19 cellular contexts compared by ENCODE assay signal in genomic region chr9:112312139-112312538, GRCh38. TPM values are rescaled to one million over a fixed set of nuclear protein-coding genes. Genes with fewer than 3 reads are reported as not detected.
DNase-seq lines count a peak whose midpoint lies in the region; ATAC-seq and TF ChIP-seq lines count a peak whose summit lies in the region.
"Had no signal": no experiment of that assay in that cellular context is flagged by ENCODE, and none has a peak within 500 bp of the region (broad histone marks: within the 10 kb centered on the region; RNA-seq: fewer than 3 reads in every experiment).

No MANE protein-coding gene starts in this region.

- TF ChIP-seq EP300 in stomach (IDR thresholded peaks at IDR 0.05) = no peak

- H3K4me3 ChIP-seq in WERI-Rb-1 (ENCODE audit: low read depth, low read length) = no peak overlapping the region
- no peak overlapping the region for H3K4me3 ChIP-seq in spleen
- no peak overlapping the region for H3K4me3 ChIP-seq in stomach
- H3K4me3 ChIP-seq: A549, BLaER1, HAP-1 had no signal

- TF ChIP-seq POLR2A in spleen (IDR thresholded peaks at IDR 0.05) (no peak), stomach (IDR thresholded peaks at IDR 0.05) (no peak)

- H3K27me3 ChIP-seq in WERI-Rb-1 (ENCODE audit: insufficient read depth, low read depth, severe bottlenecking) (no peaks in the 10 kb centered on the region), spleen (replicated peaks in 1 of 7) (no peaks in the 10 kb centered on the region), stomach (no peaks in the 10 kb centered on the region)
- H3K27me3 ChIP-seq: BLaER1 had no signal

- WGBS in spleen, 5 donors = 76 to 85% (median 83%) methylated on average over 7 of the region's 7 CpGs
- 88 to 91% (median 89%) methylated on average over 7 of the region's 7 CpGs for WGBS in stomach, 5 donors

- H3K9me3 Mint-ChIP-seq in activated naive CD4-positive, alpha-beta T cell treated with anti-CD3 and anti-CD28 coated beads, Interleukin-2, amount 50 U/mL, for 24 hours = no peaks in the 10 kb centered on the region
- H3K9me3 Mint-ChIP-seq in immature natural killer cell = no peaks in the 10 kb centered on the region
- H3K9me3 Mint-ChIP-seq in stimulated activated effector memory CD8-positive, alpha-beta T cell treated with anti-CD3 and anti-CD28 coated beads, Interleukin-12 subunit alpha, Interleukin-12 subunit beta, amount 100 ng/mL, for 72 hours = no peaks in the 10 kb centered on the region
- H3K9me3 Mint-ChIP-seq: CD4-positive, CD25-positive, alpha-beta regulatory T cell; CD8-positive, alpha-beta T cell had no signal

- intact Hi-C loops in spleen (cut with DNase I; ENCODE audit: low total_unique reads) (no loop called here), stomach (cut with DNase I; ENCODE audit: low total_unique reads) (no loop called here)

- ATAC-seq in stimulated activated effector memory CD8-positive, alpha-beta T cell treated with anti-CD3 and anti-CD28 coated beads, Interleukin-12 subunit alpha, Interleukin-12 subunit beta, amount 100 ng/mL, for 72 hours = no peak
- ATAC-seq: CD8-positive, alpha-beta T cell had no signal

- H3K36me3 ChIP-seq in WERI-Rb-1 (no peaks in the 10 kb centered on the region), spleen (peaks cover 0 to 4% (median 0%) of the 10 kb centered on the region in 6 donors), stomach (no peaks in the 10 kb centered on the region)
- H3K36me3 ChIP-seq: HAP-1 had no signal

- H3K4me3 Mint-ChIP-seq in activated naive CD4-positive, alpha-beta T cell treated with anti-CD3 and anti-CD28 coated beads, Interleukin-2, amount 50 U/mL, for 24 hours = no peak overlapping the region
- H3K4me3 Mint-ChIP-seq in immature natural killer cell = no peak overlapping the region
- no peak overlapping the region for H3K4me3 Mint-ChIP-seq in stimulated activated effector memory CD8-positive, alpha-beta T cell treated with anti-CD3 and anti-CD28 coated beads, Interleukin-12 subunit alpha, Interleukin-12 subunit beta, amount 100 ng/mL, for 72 hours
- H3K4me3 Mint-ChIP-seq: CD4-positive, CD25-positive, alpha-beta regulatory T cell; CD8-positive, alpha-beta T cell had no signal

- peaks cover 6% of the 10 kb centered on the region for H3K36me3 Mint-ChIP-seq in activated naive CD4-positive, alpha-beta T cell treated with anti-CD3 and anti-CD28 coated beads, Interleukin-2, amount 50 U/mL, for 24 hours
- no peaks in the 10 kb centered on the region for H3K36me3 Mint-ChIP-seq in immature natural killer cell
- peaks cover 25% of the 10 kb centered on the region for H3K36me3 Mint-ChIP-seq in stimulated activated effector memory CD8-positive, alpha-beta T cell treated with anti-CD3 and anti-CD28 coated beads, Interleukin-12 subunit alpha, Interleukin-12 subunit beta, amount 100 ng/mL, for 72 hours

- H3K4me1 Mint-ChIP-seq in activated naive CD4-positive, alpha-beta T cell treated with anti-CD3 and anti-CD28 coated beads, Interleukin-2, amount 50 U/mL, for 24 hours = peaks cover 72% of the 10 kb centered on the region
- H3K4me1 Mint-ChIP-seq in immature natural killer cell = peaks cover 65 to 98% of the 10 kb centered on the region in 2 donors
- peaks cover 50% of the 10 kb centered on the region for H3K4me1 Mint-ChIP-seq in stimulated activated effector memory CD8-positive, alpha-beta T cell treated with anti-CD3 and anti-CD28 coated beads, Interleukin-12 subunit alpha, Interleukin-12 subunit beta, amount 100 ng/mL, for 72 hours

- H3K27me3 Mint-ChIP-seq in activated naive CD4-positive, alpha-beta T cell treated with anti-CD3 and anti-CD28 coated beads, Interleukin-2, amount 50 U/mL, for 24 hours = no peaks in the 10 kb centered on the region
- no peaks in the 10 kb centered on the region for H3K27me3 Mint-ChIP-seq in immature natural killer cell (ENCODE audit: low read depth in 3 of 3)
- H3K27me3 Mint-ChIP-seq: CD4-positive, CD25-positive, alpha-beta regulatory T cell had no signal

- H3K4me1 ChIP-seq in spleen (peaks cover 0 to 72% (median 53%) of the 10 kb centered on the region in 6 donors), stomach (peaks cover 26 to 84% (median 51%) of the 10 kb centered on the region in 4 donors)
- H3K4me1 ChIP-seq: BLaER1 had no signal

- no peaks in the 10 kb centered on the region for H3K9me3 ChIP-seq in WERI-Rb-1 (ENCODE audit: severe bottlenecking)
- H3K9me3 ChIP-seq in spleen = no peaks in the 10 kb centered on the region
- no peaks in the 10 kb centered on the region for H3K9me3 ChIP-seq in stomach
- H3K9me3 ChIP-seq: A549, Caco-2, HAP-1 had no signal

- H3K27ac ChIP-seq in WERI-Rb-1 (peak overlapping the region; percentile 92), spleen (no peak overlapping the region), stomach (no peak overlapping the region)
- H3K27ac ChIP-seq: A549, BLaER1, C4-2B had no signal

- TF ChIP-seq CTCF in WERI-Rb-1 (IDR thresholded peaks at IDR 0.05; ENCODE audit: low read depth, low read length) (no peak), spleen (IDR thresholded peaks at IDR 0.05 in 8 of 11, conservative IDR thresholded peaks at IDR 0.05 in 3 of 11) (no peak), stomach (IDR thresholded peaks at IDR 0.05) (no peak)

- peak overlapping the region; percentile 68 for H3K27ac Mint-ChIP-seq in activated naive CD4-positive, alpha-beta T cell treated with anti-CD3 and anti-CD28 coated beads, Interleukin-2, amount 50 U/mL, for 24 hours
- peak overlapping the region in 4 of 6 donors; percentile 48 to 71 (median 60) for H3K27ac Mint-ChIP-seq in immature natural killer cell
- peak overlapping the region; percentile 32 for H3K27ac Mint-ChIP-seq in stimulated activated effector memory CD8-positive, alpha-beta T cell treated with anti-CD3 and anti-CD28 coated beads, Interleukin-12 subunit alpha, Interleukin-12 subunit beta, amount 100 ng/mL, for 72 hours
- H3K27ac Mint-ChIP-seq: CD8-positive, alpha-beta T cell had no signal

- DNase-seq in activated naive CD4-positive, alpha-beta T cell (lab: John Stamatoyannopoulos, UW) = no peak
- DNase-seq in WERI-Rb-1 = no peak
- DNase-seq in immature natural killer cell = no peak
- DNase-seq in stimulated activated effector memory CD8-positive, alpha-beta T cell treated with anti-CD3 and anti-CD28 coated beads, Interleukin-12 subunit alpha, Interleukin-12 subunit beta, amount 100 ng/mL, for 72 hours (ENCODE audit: low spot score in 2 of 2) = no peak
- DNase-seq in spleen = no peak
- DNase-seq in stomach = no peak
- DNase-seq: 8988T; ACHN; Caco-2; CD4-positive, CD25-positive, alpha-beta regulatory T cell; CD8-positive, alpha-beta T cell; DMS153; DND-41; GOT3 had no signal

RNA-seq across cellular contexts. Expression of gene PTBP3, which starts 21.3 kb away (rescaled TPM):
- polyA plus RNA-seq in immature natural killer cell (10 to 100 TPM; 42.5 to 49.0 (median 42.9) TPM), spleen (10 to 100 TPM; 10.6 to 18.7 (median 13.2) TPM), stomach (10 to 100 TPM; 11.7 to 22.5 (median 15.3) TPM)
- total RNA-seq in spleen (100 to 1,000 TPM in 3 of 7 donors, 10 to 100 TPM in 4; 76.8 to 107 (median 94.0) TPM), stomach (10 to 100 TPM; 15.2 to 90.7 (median 29.5) TPM)
